Comparison of ENCODE assay signal across 8 cellular contexts in the genomic region with DNA sequence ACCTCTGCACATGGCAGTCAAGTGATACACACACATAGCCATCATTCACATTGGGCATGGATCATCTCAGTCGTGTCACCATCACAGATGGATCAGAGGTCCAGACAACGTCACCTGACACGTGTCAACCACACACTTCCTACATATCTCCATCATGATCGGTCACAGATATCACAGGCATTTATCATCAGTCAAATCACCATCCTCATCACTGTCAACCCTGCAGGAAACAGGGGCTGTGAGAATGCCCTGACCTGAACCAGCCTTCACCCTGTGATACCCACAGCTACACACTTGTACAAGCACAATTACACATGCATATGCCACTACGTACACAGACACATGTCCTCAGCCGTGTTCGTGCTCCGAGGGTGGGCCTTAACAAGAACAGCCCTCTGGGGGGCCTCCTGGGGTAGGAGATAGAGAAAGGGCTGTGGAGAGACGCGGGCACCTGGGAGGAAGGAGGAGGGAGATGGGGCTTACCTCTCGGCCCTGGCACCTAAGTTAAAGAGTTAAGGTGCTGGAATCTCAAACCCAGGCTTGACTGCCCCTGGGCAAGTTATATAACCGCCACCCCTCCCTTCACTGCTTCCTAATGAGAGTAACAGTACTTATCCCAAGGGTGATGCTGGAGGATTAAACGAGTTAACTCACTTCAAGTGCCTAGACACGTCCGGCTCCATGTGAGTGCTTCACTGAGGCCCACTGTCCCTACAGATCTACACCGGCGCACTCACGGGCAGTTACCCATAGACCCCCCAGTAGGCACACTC. TPM values are rescaled to one million over a fixed set of nuclear protein-coding genes. Genes with fewer than 3 reads are reported as not detected.
A peak's percentile ranks its signal among the peaks of the same experiment; 100 is the strongest.
DNase-seq lines count a peak whose midpoint lies in the region; ATAC-seq lines count a peak whose summit lies in the region.

No MANE protein-coding gene starts in this region.

- H3K27me3 Mint-ChIP-seq in activated CD4-positive, alpha-beta T cell treated with anti-CD3 and anti-CD28 coated beads for 36 hours = no peaks in the 10 kb centered on the region
- H3K27me3 Mint-ChIP-seq in naive B cell = no peaks in the 10 kb centered on the region

- H3K27ac ChIP-seq in SJCRH30 (peak overlapping the region; percentile 78), duodenal mucosa (ENCODE audit: low read depth, low read length) (peak overlapping the region; percentile 92)

- H3K9ac ChIP-seq in duodenal mucosa (ENCODE audit: low read depth in 1 of 2, low read length in 2 of 2) = peak overlapping the region; percentile 72 to 89

- no peaks in the 10 kb centered on the region; the same call in 1 of the 2 replicates for H3K36me3 ChIP-seq in SJCRH30
- H3K36me3 ChIP-seq in duodenal mucosa (ENCODE audit: control insufficient read depth in 1 of 2, insufficient read depth in 2 of 2, low read length in 2 of 2) = peaks cover 0 to under 1% of the 10 kb centered on the region in 2 donors

- DNase-seq in activated CD4-positive, alpha-beta T cell treated with anti-CD3 and anti-CD28 coated beads for 36 hours = peak; percentile 44
- no peak for DNase-seq in activated CD4-positive, alpha-beta T cell treated with anti-CD3 and anti-CD28 coated beads for 4 hours
- DNase-seq in SJCRH30 (no peak), naive B cell (peak; percentile 9)
- no peak for DNase-seq in activated effector memory CD4-positive, alpha-beta T cell treated with Interleukin-2 at 50 U/mL for 16 hours

- CTCF ChIA-PET in activated CD4-positive, alpha-beta T cell treated with anti-CD3 and anti-CD28 coated beads for 36 hours (lab: Charles Lee) = interaction anchor here (0.7 to 1.9 kb wide), 3 partner anchors 13 to 73 kb away, joined by 3 to 7 read pairs (median 3); no protein-coding TSS in a partner anchor

- peak overlapping the region; percentile 80 for H3K27ac Mint-ChIP-seq in activated CD4-positive, alpha-beta T cell treated with anti-CD3 and anti-CD28 coated beads for 36 hours
- H3K27ac Mint-ChIP-seq in naive B cell = peak overlapping the region; percentile 79 to 95 (median 90)

- peak overlapping the region; percentile 84 for H3K4me3 Mint-ChIP-seq in activated CD4-positive, alpha-beta T cell treated with anti-CD3 and anti-CD28 coated beads for 36 hours
- peak overlapping the region; percentile 84 to 98 (median 92) for H3K4me3 Mint-ChIP-seq in naive B cell

- H3K36me3 Mint-ChIP-seq in activated CD4-positive, alpha-beta T cell treated with anti-CD3 and anti-CD28 coated beads for 36 hours (ENCODE audit: low read depth) = no peaks in the 10 kb centered on the region
- peaks cover 0 to 7% of the 10 kb centered on the region in 2 donors for H3K36me3 Mint-ChIP-seq in naive B cell

- no peaks in the 10 kb centered on the region for H3K9me3 ChIP-seq in SJCRH30 (replicated peaks)
- H3K9me3 ChIP-seq in duodenal mucosa (ENCODE audit: control insufficient read depth in 1 of 2, low read length in 2 of 2) = no peaks in the 10 kb centered on the region

- no peaks in the 10 kb centered on the region for H3K27me3 ChIP-seq in SJCRH30
- peaks cover 0 to 3% of the 10 kb centered on the region in 2 donors for H3K27me3 ChIP-seq in duodenal mucosa (ENCODE audit: control insufficient read depth in 1 of 2, insufficient read depth in 2 of 2, low read length in 2 of 2)

- intact Hi-C loops in activated CD4-positive, alpha-beta T cell treated with anti-CD3 and anti-CD28 coated beads for 36 hours (cut with DNase I, micrococcal nuclease) = no loop called here

- H3K4me3 ChIP-seq in SJCRH30 (peak overlapping the region; percentile 82), duodenal mucosa (ENCODE audit: low read depth in 1 of 2, low read length in 2 of 2) (peak overlapping the region; percentile 71 to 79)

- POLR2A ChIA-PET in activated CD4-positive, alpha-beta T cell treated with anti-CD3 and anti-CD28 coated beads for 36 hours (lab: Charles Lee) = no interaction called here

- peak; percentile 20 for ATAC-seq in activated CD4-positive, alpha-beta T cell treated with anti-CD3 and anti-CD28 coated beads for 36 hours
- ATAC-seq in naive B cell (ENCODE audit: low read depth in 2 of 2) (no peak), GM21786 (IDR thresholded peaks at IDR 0.05; ENCODE audit: unreplicated experiment) (no peak), GM19035 (IDR thresholded peaks at IDR 0.05; ENCODE audit: unreplicated experiment) (no peak)

- no peaks in the 10 kb centered on the region for H3K9me3 Mint-ChIP-seq in activated CD4-positive, alpha-beta T cell treated with anti-CD3 and anti-CD28 coated beads for 36 hours (ENCODE audit: low read depth)
- H3K9me3 Mint-ChIP-seq in naive B cell = no peaks in the 10 kb centered on the region

- H3K4me1 ChIP-seq in SJCRH30 (peaks cover 17% of the 10 kb centered on the region), duodenal mucosa (ENCODE audit: control insufficient read depth in 1 of 2, insufficient read depth in 2 of 2, low read length in 2 of 2) (peaks cover 19 to 50% of the 10 kb centered on the region in 2 donors)

- H3K4me1 Mint-ChIP-seq in activated CD4-positive, alpha-beta T cell treated with anti-CD3 and anti-CD28 coated beads for 36 hours = peaks cover 14% of the 10 kb centered on the region
- H3K4me1 Mint-ChIP-seq in naive B cell = peaks cover 27 to 49% (median 34%) of the 10 kb centered on the region in 3 donors

RNA-seq across cellular contexts. Expression of a gene that starts 1.1 kb away (rescaled TPM):
- 10 to 100 TPM; 21.8 to 25.8 TPM for total RNA-seq in activated CD4-positive, alpha-beta T cell treated with anti-CD3 and anti-CD28 coated beads for 36 hours
- 12.6 and 15.1 TPM in 2 replicates for total RNA-seq in SJCRH30 (2014; rRNA removed; shearing (Covaris generic))
- 1 to 10 TPM; 2.8 to 5.4 (median 3.7) TPM for polyA plus RNA-seq in naive B cell (ENCODE audit: low read depth in 6 of 6)

RNA-seq across cellular contexts. Expression of a gene that starts 12.9 kb away (rescaled TPM):
- under 1 TPM in 1 of 2 experiments, not detected in 1; 0.11 TPM for total RNA-seq in activated CD4-positive, alpha-beta T cell treated with anti-CD3 and anti-CD28 coated beads for 36 hours
- total RNA-seq in SJCRH30 (2014; rRNA removed; shearing (Covaris generic)) = not detected in 2 replicates
- polyA plus RNA-seq in naive B cell (ENCODE audit: low read depth in 6 of 6) = under 1 TPM in 4 of 6 donors, not detected in 2; 0.44 to 0.83 (median 0.55) TPM

RNA-seq across cellular contexts. Expression of a gene that starts 23.4 kb away (rescaled TPM):
- 1 to 10 TPM; 9.1 to 9.9 TPM for total RNA-seq in activated CD4-positive, alpha-beta T cell treated with anti-CD3 and anti-CD28 coated beads for 36 hours
- total RNA-seq in SJCRH30 (2014; rRNA removed; shearing (Covaris generic)) = 2.3 and 4.5 TPM in 2 replicates
- 1 to 10 TPM in 2 of 6 donors, under 1 TPM in 2, not detected in 2; 0.30 to 4.2 (median 0.93) TPM for polyA plus RNA-seq in naive B cell (ENCODE audit: low read depth in 6 of 6)

RNA-seq across cellular contexts. Expression of a gene that starts 30.7 kb away (rescaled TPM):
- 100 to 1,000 TPM; 123 to 195 TPM for total RNA-seq in activated CD4-positive, alpha-beta T cell treated with anti-CD3 and anti-CD28 coated beads for 36 hours
- total RNA-seq in SJCRH30 (2014; rRNA removed; shearing (Covaris generic)) = 7.4 and 7.6 TPM in 2 replicates
- polyA plus RNA-seq in naive B cell (ENCODE audit: low read depth in 6 of 6) = 100 to 1,000 TPM; 398 to 770 (median 477) TPM

RNA-seq across cellular contexts. Expression of a gene that starts 31.9 kb away (rescaled TPM):
- total RNA-seq in activated CD4-positive, alpha-beta T cell treated with anti-CD3 and anti-CD28 coated beads for 36 hours = 1 to 10 TPM; 3.2 to 3.8 TPM
- total RNA-seq in SJCRH30 (2014; rRNA removed; shearing (Covaris generic)) = not detected in 2 replicates
- polyA plus RNA-seq in naive B cell (ENCODE audit: low read depth in 6 of 6) = 100 to 1,000 TPM in 1 of 6 donors, 10 to 100 TPM in 5; 57.3 to 125 (median 75.1) TPM

Comparison
In these comparisons a context has a peak if more than half of its experiments do, and no peak if none do; other contexts are left out.
1. DNase-seq: peak in activated CD4-positive, alpha-beta T cell treated with anti-CD3 and anti-CD28 coated beads for 36 hours (single experiment) and naive B cell (single experiment); none in activated CD4-positive, alpha-beta T cell treated with anti-CD3 and anti-CD28 coated beads for 4 hours (0 of 2), SJCRH30 (0 of 2) and activated effector memory CD4-positive, alpha-beta T cell treated with Interleukin-2 at 50 U/mL for 16 hours (single experiment).